29 cellular contexts compared by ENCODE assay signal in the genomic region with DNA sequence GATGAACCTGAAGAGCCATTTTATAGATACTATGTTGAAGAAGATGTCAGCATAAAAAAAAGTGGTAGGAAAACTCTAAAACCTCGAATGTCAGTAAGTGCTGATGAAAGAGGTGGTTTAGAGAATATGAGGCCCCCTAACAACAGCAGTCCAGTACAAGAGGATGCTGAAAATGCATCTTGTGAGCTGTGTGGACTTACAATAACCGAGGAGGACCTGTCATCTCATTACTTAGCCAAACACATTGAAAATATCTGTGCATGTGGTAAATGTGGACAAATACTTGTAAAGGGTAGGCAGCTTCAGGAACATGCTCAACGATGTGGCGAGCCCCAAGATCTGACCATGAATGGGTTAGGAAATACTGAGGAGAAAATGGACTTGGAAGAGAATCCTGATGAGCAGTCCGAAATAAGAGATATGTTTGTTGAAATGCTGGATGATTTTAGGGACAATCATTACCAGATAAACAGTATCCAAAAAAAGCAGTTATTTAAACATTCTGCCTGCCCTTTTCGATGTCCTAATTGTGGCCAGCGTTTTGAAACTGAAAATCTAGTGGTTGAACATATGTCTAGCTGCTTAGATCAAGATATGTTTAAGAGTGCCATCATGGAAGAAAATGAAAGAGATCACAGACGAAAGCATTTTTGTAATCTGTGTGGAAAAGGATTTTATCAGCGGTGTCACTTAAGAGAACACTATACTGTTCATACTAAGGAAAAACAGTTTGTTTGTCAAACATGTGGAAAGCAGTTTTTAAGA. TPM values are rescaled to one million over a fixed set of nuclear protein-coding genes. Genes with fewer than 3 reads are reported as not detected.
A peak's percentile ranks its signal among the peaks of the same experiment; 100 is the strongest.
DNase-seq lines count a peak whose midpoint lies in the region; FAIRE-seq and TF ChIP-seq lines count a peak whose summit lies in the region.
"Had no signal": no experiment of that assay in that cellular context is flagged by ENCODE, and none has a peak within 500 bp of the region (broad histone marks: within the 10 kb centered on the region; RNA-seq: fewer than 3 reads in every experiment).

No MANE protein-coding gene starts in this region.

- no peaks in the 10 kb centered on the region for H3K9me2 ChIP-seq in MM.1S (replicated peaks; ENCODE audit: insufficient read depth, low read length)

- H3K9me3 ChIP-seq in MM.1S (replicated peaks; ENCODE audit: insufficient read depth, low read length): no peaks in the 10 kb centered on the region
- H3K9me3 ChIP-seq: adrenal gland, body of pancreas, heart left ventricle, SJSA1, tibial artery had no signal

- H3K27ac ChIP-seq in MM.1S (ENCODE audit: low read length): peak overlapping the region; percentile 76
- H3K27ac ChIP-seq: adrenal gland, body of pancreas, heart left ventricle, parathyroid adenoma, RWPE1, SJSA1, tibial artery, WERI-Rb-1 had no signal

- H4K20me1 ChIP-seq in MM.1S (ENCODE audit: insufficient read depth, low read length): peaks cover 8% of the 10 kb centered on the region

- H3K9ac ChIP-seq in MM.1S (ENCODE audit: low read length): peak overlapping the region; percentile 19; the same call in 1 of the 2 replicates
- H3K9ac ChIP-seq: parathyroid adenoma had no signal

- FAIRE-seq in GM12891 (lab: Jason Lieb, UNC) (peak; percentile 20), bronchial epithelial cell (lab: Jason Lieb, UNC) (peak; percentile 23)
- FAIRE-seq: endometrium had no signal

- 0 out of 2 replicates have a peak, but pooled peaks have one; percentile 18 for TF ChIP-seq POLR2A in GM12891 (IDR thresholded peaks at IDR 0.05; ENCODE audit: low read depth, low read length)

- H2AFZ ChIP-seq in MM.1S (ENCODE audit: low read length): no peak overlapping the region
- H2AFZ ChIP-seq: GM23338, parathyroid adenoma had no signal

- peaks cover 52% of the 10 kb centered on the region for H3K79me2 ChIP-seq in MM.1S (ENCODE audit: low read length)

- H3K4me2 ChIP-seq in MM.1S (ENCODE audit: low read depth, low read length): peak overlapping the region; percentile 86
- H3K4me2 ChIP-seq: GM23338 had no signal

- no peaks in the 10 kb centered on the region for H3K36me3 ChIP-seq in MM.1S (replicated peaks; ENCODE audit: insufficient read depth, low read length)
- peaks cover 4% of the 10 kb centered on the region for H3K36me3 ChIP-seq in bronchial epithelial cell (ENCODE audit: control insufficient read depth, insufficient read depth, low read length)

- H3K4me3 ChIP-seq in MM.1S (ENCODE audit: low read length) (peak overlapping the region; percentile 44), bronchial epithelial cell (ENCODE audit: low read depth, low read length) (no peak overlapping the region)
- H3K4me3 ChIP-seq: adrenal gland, body of pancreas, GM23338, heart left ventricle, SJSA1, tibial artery had no signal

- no peak for TF ChIP-seq CTCF in MM.1S (IDR thresholded peaks at IDR 0.05; ENCODE audit: low read length)
- no peak for TF ChIP-seq CTCF in bronchial epithelial cell (IDR thresholded peaks at IDR 0.05; ENCODE audit: insufficient read depth, low read length, severe bottlenecking)

- DNase-seq in GM12891 (ENCODE audit: insufficient read length, low spot score) (no peak), MM.1S (peak; percentile 61), bronchial epithelial cell (ENCODE audit: low read depth) (no peak), superior temporal gyrus (ENCODE audit: extremely low spot score) (no peak), HPDE6-E6E7 (ENCODE audit: extremely low spot score) (no peak)
- DNase-seq: ACHN; activated CD4-positive, alpha-beta T cell treated with anti-CD3 and anti-CD28 coated beads, Interleukin-2, amount 10 ng/mL, durations not matched to agents 24 days and 14 days; activated naive CD4-positive, alpha-beta T cell; activated T-cell treated with anti-CD3 and anti-CD28 coated beads, Interleukin-2, amount 50 U/mL, for 72 hours; adrenal gland; body of pancreas; CD8-positive, alpha-beta T cell; dermis blood vessel endothelial cell; foreskin melanocyte; heart left ventricle; NCI-H1048; NCI-H446 treated with DMSO at 0.1 percent for 48 hours; NCI-H774; stimulated activated CD4-positive, alpha-beta T cell treated with anti-CD3 and anti-CD28 coated beads, Interleukin-2, amount 100 ng/mL, for 24 hours; stimulated activated CD8-positive, alpha-beta memory T cell treated with anti-CD3 and anti-CD28 coated beads, Interleukin-4, amount 100 ng/mL, for 48 hours; tibial artery; WERI-Rb-1 had no signal

- H3F3A ChIP-seq in MM.1S (ENCODE audit: insufficient read depth, low read length): peaks cover 20% of the 10 kb centered on the region

- H3K4me1 ChIP-seq in MM.1S (ENCODE audit: low read length): peaks cover 24% of the 10 kb centered on the region
- H3K4me1 ChIP-seq: adrenal gland, body of pancreas, SJSA1 had no signal

- no peaks in the 10 kb centered on the region for H3K27me3 ChIP-seq in MM.1S (replicated peaks; ENCODE audit: insufficient read depth, low read length)
- H3K27me3 ChIP-seq in bronchial epithelial cell (ENCODE audit: control insufficient read depth, insufficient read depth, low read length): no peaks in the 10 kb centered on the region
- H3K27me3 ChIP-seq: adrenal gland, body of pancreas, heart left ventricle, SJSA1, tibial artery had no signal

TF ChIP-seq in GM12891, 5 proteins besides CTCF, POLR2A, EP300 and RAD21:
- no peak for TF ChIP-seq PAX5 (IDR thresholded peaks at IDR 0.05; ENCODE audit: insufficient read depth, low read length, severe bottlenecking)

RNA-seq across cellular contexts. Expression of a gene that starts 17.8 kb away (rescaled TPM):
- 0.27 TPM for polyA plus RNA-seq in GM12891 (2012; ENCODE audit: low read depth, missing spikeins)
- total RNA-seq in bronchial epithelial cell: 1.6 and 4.2 TPM in 2 replicates

RNA-seq across cellular contexts. Expression of a gene that starts 18.2 kb away (rescaled TPM):
- 33.1 TPM for polyA plus RNA-seq in GM12891 (2012; ENCODE audit: low read depth, missing spikeins)
- total RNA-seq in bronchial epithelial cell: 36.1 and 39.5 TPM in 2 replicates

RNA-seq across cellular contexts. Expression of a gene that starts 19.1 kb away (rescaled TPM):
- polyA plus RNA-seq in GM12891 (2012; ENCODE audit: low read depth, missing spikeins): 7.4 TPM
- 4.1 and 4.7 TPM in 2 replicates for total RNA-seq in bronchial epithelial cell

RNA-seq across cellular contexts. Expression of a gene that starts 27.0 kb away (rescaled TPM):
- 0.12 TPM for polyA plus RNA-seq in GM12891 (2012; ENCODE audit: low read depth, missing spikeins)
- 0.51 and 1.1 TPM in 2 replicates for total RNA-seq in bronchial epithelial cell
- total RNA-seq: B cell had no signal
- polyA plus RNA-seq: IgD-negative memory B cell had no signal

RNA-seq across cellular contexts. Expression of a gene that starts 57.5 kb away (rescaled TPM):
- 2.3 TPM for polyA plus RNA-seq in GM12891 (2012; ENCODE audit: low read depth, missing spikeins)
- under 0.01 and 0.13 TPM in 2 replicates for total RNA-seq in bronchial epithelial cell
